In genomic region chr9:130991227-130992058, GRCh38 we compare ENCODE assay signal across 30 cellular contexts.
DNase-seq lines count a peak whose midpoint lies in the region; ATAC-seq and TF ChIP-seq lines count a peak whose summit lies in the region.
"Had no signal": no experiment of that assay in that cellular context is flagged by ENCODE, and none has a peak within 500 bp of the region (broad histone marks: within the 10 kb centered on the region; RNA-seq: fewer than 3 reads in every experiment).

No MANE protein-coding gene starts in this region.

- no peaks in the 10 kb centered on the region for H3K9me3 Mint-ChIP-seq in nephron progenitor cell
- H3K9me3 Mint-ChIP-seq: activated CD4-positive, alpha-beta memory T cell treated with anti-CD3 and anti-CD28 coated beads for 36 hours; activated naive CD4-positive, alpha-beta T cell treated with anti-CD3 and anti-CD28 coated beads for 36 hours; T-helper 1 cell treated with Interleukin-12 subunit alpha and Interleukin-12 subunit beta and Interleukin-4 antibody, amounts not matched to agents 30 μg/mL and 1 μg/mL, for 36 hours had no signal

- no peak overlapping the region for H3K4me3 ChIP-seq in brain microvascular endothelial cell (ENCODE audit: low read depth, low read length)
- H3K4me3 ChIP-seq: left ventricle myocardium inferior, PC-9, psoas muscle, upper lobe of right lung had no signal

- peak overlapping the region; percentile 39 for H3K4me3 Mint-ChIP-seq in nephron progenitor cell
- H3K4me3 Mint-ChIP-seq: activated CD4-positive, alpha-beta memory T cell treated with anti-CD3 and anti-CD28 coated beads for 36 hours; activated naive CD4-positive, alpha-beta T cell treated with anti-CD3 and anti-CD28 coated beads for 36 hours; T-helper 1 cell treated with Interleukin-12 subunit alpha and Interleukin-12 subunit beta and Interleukin-4 antibody, amounts not matched to agents 30 μg/mL and 1 μg/mL, for 36 hours had no signal

- peaks cover 43% of the 10 kb centered on the region for H3K4me1 Mint-ChIP-seq in nephron progenitor cell

- H3K36me3 ChIP-seq in brain microvascular endothelial cell (replicated peaks), result no peaks in the 10 kb centered on the region
- H3K36me3 ChIP-seq: left ventricle myocardium inferior, upper lobe of right lung had no signal

- in situ Hi-C loops in brain microvascular endothelial cell (cut with HindIII; ENCODE audit: low pct_ligation_motif_present, low sequenced_read_pairs), result no loop called here

- no peak overlapping the region for H3K27ac ChIP-seq in brain microvascular endothelial cell
- H3K27ac ChIP-seq: left ventricle myocardium inferior, PC-9, psoas muscle, upper lobe of right lung had no signal

- DNase-seq in NCI-H748 (lab: John Stamatoyannopoulos, UW; ENCODE audit: unreplicated experiment) (peak; percentile 20), NCI-H748 treated with DMSO at 0.1 percent for 48 hours (lab: John Stamatoyannopoulos, UW) (no peak), brain microvascular endothelial cell (no peak), nephron progenitor cell (peak; percentile 43), HCEC 1CT (no peak), kidney glomerular epithelial cell (lab: John Stamatoyannopoulos, UW) (no peak)
- no peak for DNase-seq in activated CD4-positive, CD25-positive, alpha-beta regulatory T cell (lab: John Stamatoyannopoulos, UW)
- DNase-seq: activated CD4-positive, alpha-beta memory T cell treated with anti-CD3 and anti-CD28 coated beads for 36 hours; activated CD8-positive, alpha-beta memory T cell treated with anti-CD3 and anti-CD28 coated beads, Interleukin-2, amount 50 U/mL, for 4 hours; activated naive CD4-positive, alpha-beta T cell treated with anti-CD3 and anti-CD28 coated beads for 36 hours; DMS79 treated with DMSO at 0.1 percent for 48 hours; GF-D8; left ventricle myocardium inferior; mesenchymal stem cell; NCI-H1092; NCI-H1694 treated with DMSO at 0.1 percent for 48 hours; NCI-H2171 treated with DMSO at 0.1 percent for 48 hours; NCI-H524 treated with DMSO at 0.1 percent for 48 hours; NK-92 treated with Interleukin-12 subunit alpha and Interleukin-12 subunit beta, amount 100 ng/mL, for 24 hours; nucleus accumbens; PC-9; psoas muscle; SK-N-SH; stimulated activated CD4-positive, alpha-beta T cell treated with anti-CD3 and anti-CD28 coated beads, Interleukin-4, amount 100 ng/mL, for 4 hours; substantia nigra; upper lobe of right lung had no signal

- H3K36me3 Mint-ChIP-seq in nephron progenitor cell (ENCODE audit: low read depth), result no peaks in the 10 kb centered on the region
- H3K36me3 Mint-ChIP-seq: activated CD4-positive, alpha-beta memory T cell treated with anti-CD3 and anti-CD28 coated beads for 36 hours; CD14-positive monocyte had no signal

- peaks cover 33% of the 10 kb centered on the region for H3K27me3 Mint-ChIP-seq in nephron progenitor cell (ENCODE audit: low read depth, poor library complexity)
- H3K27me3 Mint-ChIP-seq: activated CD4-positive, alpha-beta memory T cell treated with anti-CD3 and anti-CD28 coated beads for 36 hours had no signal

- ATAC-seq in GM19395 (IDR thresholded peaks at IDR 0.05; ENCODE audit: unreplicated experiment), result no peak
- ATAC-seq: activated CD4-positive, CD25-positive, alpha-beta regulatory T cell treated with anti-CD3 and anti-CD28 coated beads, Interleukin-2, amount 50 U/mL, for 24 hours; psoas muscle; upper lobe of right lung had no signal

- H3K27me3 ChIP-seq in brain microvascular endothelial cell (replicated peaks), result peaks cover 66% of the 10 kb centered on the region
- H3K27me3 ChIP-seq: upper lobe of right lung had no signal

- H3K27ac Mint-ChIP-seq in nephron progenitor cell, result no peak overlapping the region
- H3K27ac Mint-ChIP-seq: activated CD4-positive, alpha-beta memory T cell treated with anti-CD3 and anti-CD28 coated beads for 36 hours; activated naive CD4-positive, alpha-beta T cell treated with anti-CD3 and anti-CD28 coated beads for 36 hours; T-helper 1 cell treated with Interleukin-12 subunit alpha and Interleukin-12 subunit beta and Interleukin-4 antibody, amounts not matched to agents 30 μg/mL and 1 μg/mL, for 36 hours had no signal

- peak; percentile 6 for TF ChIP-seq CTCF in brain microvascular endothelial cell (IDR thresholded peaks at IDR 0.05; ENCODE audit: low read depth, low read length, missing control alignments)
- no peak for TF ChIP-seq CTCF in nephron progenitor cell (IDR thresholded peaks at IDR 0.05)

Comparison
In these comparisons a context has a peak if more than half of its experiments do, and no peak if none do; other contexts are left out.
1. DNase-seq: peak in NCI-H748 (single experiment) and nephron progenitor cell (single experiment); none in NCI-H748 treated with DMSO at 0.1 percent for 48 hours (single experiment), brain microvascular endothelial cell (single experiment), HCEC 1CT (single experiment), kidney glomerular epithelial cell (single experiment) and activated CD4-positive, CD25-positive, alpha-beta regulatory T cell (0 of 4).